In genomic region chr21:15751037-15751436, GRCh38 we compare ENCODE assay signal across 18 cellular contexts. TPM values are rescaled to one million over a fixed set of nuclear protein-coding genes. Genes with fewer than 3 reads are reported as not detected.
DNase-seq lines count a peak whose midpoint lies in the region; ATAC-seq, FAIRE-seq and TF ChIP-seq lines count a peak whose summit lies in the region.
"Had no signal": no experiment of that assay in that cellular context is flagged by ENCODE, and none has a peak within 500 bp of the region (broad histone marks: within the 10 kb centered on the region; RNA-seq: fewer than 3 reads in every experiment).

No MANE protein-coding gene starts in this region.

- no peaks in the 10 kb centered on the region for H3K27me3 ChIP-seq in cardiac muscle cell
- H3K27me3 ChIP-seq in H9 (ENCODE audit: insufficient read depth, low read length), result no peaks in the 10 kb centered on the region
- H3K27me3 ChIP-seq: BLaER1 treated with 17β-estradiol and CSF1 and Interleukin-3, amounts not matched to agents 10 nM and 100 nM had no signal

- ATAC-seq in HG03095 (IDR thresholded peaks at IDR 0.05; ENCODE audit: unreplicated experiment), result no peak
- ATAC-seq: Right ventricle myocardium inferior had no signal

- H3K23me2 ChIP-seq in H9 (ENCODE audit: insufficient read length, low read depth, low read length, poor library complexity, severe bottlenecking), result no peaks in the 10 kb centered on the region

- H3K9me3 ChIP-seq in cardiac muscle cell (ENCODE audit: low read depth) (no peaks in the 10 kb centered on the region), H9 (ENCODE audit: control insufficient read depth, low read depth, low read length) (no peaks in the 10 kb centered on the region)
- H3K9me3 ChIP-seq: HAP-1 had no signal

- H3K4me1 ChIP-seq in cardiac muscle cell (ENCODE audit: low read depth) (peaks cover 4% of the 10 kb centered on the region), H9 (ENCODE audit: insufficient read depth, low read length) (peaks cover 6% of the 10 kb centered on the region)

- no peak overlapping the region for H3K23ac ChIP-seq in H9 (ENCODE audit: insufficient read length, low read depth, low read length)

- H3K27ac ChIP-seq in cardiac muscle cell (peak overlapping the region; percentile 34), H9 (ENCODE audit: insufficient read length, low read depth, low read length) (no peak overlapping the region)
- H3K27ac ChIP-seq: BLaER1 treated with 17β-estradiol and CSF1 and Interleukin-3, amounts not matched to agents 10 nM and 100 nM had no signal

- intact Hi-C loops in cardiac septum (cut with DNase I), result no loop called here

- H2BK15ac ChIP-seq in H9 (ENCODE audit: low read depth, low read length), result no peak overlapping the region

- H2AK5ac ChIP-seq in H9 (ENCODE audit: insufficient read length, low read length), result no peak overlapping the region

- H3K4me3 Mint-ChIP-seq in H9 (no peak overlapping the region), immature natural killer cell (peak overlapping the region in 2 of 5 donors; percentile 3 to 24), type B pancreatic cell (no peak overlapping the region)

- no peak for TF ChIP-seq POLR2A in GM12892 (IDR thresholded peaks at IDR 0.05; ENCODE audit: low read depth, low read length)

- peaks cover 9% of the 10 kb centered on the region for H3K79me1 ChIP-seq in H9 (ENCODE audit: insufficient read depth, low read depth, low read length, poor library complexity, severe bottlenecking)

- H2BK20ac ChIP-seq in H9 (ENCODE audit: low read depth, low read length, poor library complexity, severe bottlenecking), result no peak overlapping the region

- no peaks in the 10 kb centered on the region for H3K36me3 ChIP-seq in cardiac muscle cell
- H3K36me3 ChIP-seq: HAP-1 had no signal

- H3K27ac Mint-ChIP-seq in H9, result peak overlapping the region; percentile 56 to 97 (median 60); a peak in 6 of 7 replicates
- H3K27ac Mint-ChIP-seq in immature natural killer cell, result peak overlapping the region in 4 of 6 donors; percentile 12 to 47 (median 34)
- H3K27ac Mint-ChIP-seq in type B pancreatic cell, result peak overlapping the region; percentile 35

- H3K4me1 Mint-ChIP-seq in H9 (peaks cover 61 to 67% of the 10 kb centered on the region in 2 experiments), immature natural killer cell (peaks cover 76 to 92% of the 10 kb centered on the region in 2 donors), type B pancreatic cell (ENCODE audit: unreplicated experiment) (peaks cover 26% of the 10 kb centered on the region)

- no peak overlapping the region for H3K56ac ChIP-seq in H9 (ENCODE audit: insufficient read length, low read depth, low read length)

- H3K9ac ChIP-seq in H9 (ENCODE audit: extremely low read depth, insufficient read length, low read length), result no peak overlapping the region
- H3K9ac ChIP-seq: BLaER1 treated with 17β-estradiol and CSF1 and Interleukin-3, amounts not matched to agents 10 nM and 100 nM had no signal

- no peaks in the 10 kb centered on the region for H3K27me3 Mint-ChIP-seq in H9 (ENCODE audit: low read depth)
- H3K27me3 Mint-ChIP-seq in immature natural killer cell (ENCODE audit: low read depth in 3 of 3), result peaks cover 0 to 4% (median 2%) of the 10 kb centered on the region in 3 donors
- no peaks in the 10 kb centered on the region for H3K27me3 Mint-ChIP-seq in type B pancreatic cell

- no peak for FAIRE-seq in GM12892 (lab: Jason Lieb, UNC)
- FAIRE-seq: HTR-8/SVneo, RCC 7860 had no signal

- H3K4me2 ChIP-seq in H9 (ENCODE audit: insufficient read depth, insufficient read length, low read length), result no peak overlapping the region

- DNase-seq in cardiac muscle cell (ENCODE audit: low read depth in 1 of 2, low spot score in 1 of 2) (no peak), cardiac septum (ENCODE audit: low spot score) (no peak), H9 (no peak), immature natural killer cell (no peak), type B pancreatic cell (ENCODE audit: extremely low spot score, unreplicated experiment) (no peak), GM12892 (ENCODE audit: insufficient read length) (no peak), NCI-H2227 (lab: John Stamatoyannopoulos, UW; ENCODE audit: unreplicated experiment) (no peak)
- DNase-seq: DMS79 treated with DMSO at 0.1 percent for 48 hours, IMR-90, NCI-H1417 treated with DMSO at 0.1 percent for 48 hours, NCI-H2029, NCI-H748 treated with DMSO at 0.1 percent for 48 hours had no signal

- no peak overlapping the region for H3K14ac ChIP-seq in H9 (ENCODE audit: insufficient read depth, low read length)

- H3T11ph ChIP-seq in H9 (ENCODE audit: low read length), result no peak overlapping the region

- no peak overlapping the region for H4K5ac ChIP-seq in H9 (ENCODE audit: insufficient read length, low read depth, low read length)

- H3K4me3 ChIP-seq in cardiac muscle cell, result no peak overlapping the region
- H3K4me3 ChIP-seq: BLaER1 treated with 17β-estradiol and CSF1 and Interleukin-3, amounts not matched to agents 10 nM and 100 nM; HAP-1 had no signal

- H4K8ac ChIP-seq in H9 (replicated peaks; ENCODE audit: insufficient read length, low read depth, low read length), result no peak overlapping the region

- TF ChIP-seq CTCF in cardiac muscle cell (IDR thresholded peaks at IDR 0.05; ENCODE audit: low read depth, low read length) (no peak), H9 (conservative IDR thresholded peaks at IDR 0.05) (no peak), type B pancreatic cell (conservative IDR thresholded peaks at IDR 0.05) (no peak)

- H3K36me3 Mint-ChIP-seq in H9 (ENCODE audit: insufficient read depth in 1 of 3, low read depth in 3 of 3), result peaks cover 3 to 8% (median 4%) of the 10 kb centered on the region in 3 experiments; a peak in 4 of 7 replicates
- no peaks in the 10 kb centered on the region for H3K36me3 Mint-ChIP-seq in immature natural killer cell
- H3K36me3 Mint-ChIP-seq in type B pancreatic cell, result peaks cover 40% of the 10 kb centered on the region

- H2AFZ ChIP-seq in H9 (ENCODE audit: low read length), result no peak overlapping the region

- H3K79me2 ChIP-seq in H9 (ENCODE audit: insufficient read depth, low read length), result peaks cover 37% of the 10 kb centered on the region

- H2BK5ac ChIP-seq in H9 (ENCODE audit: insufficient read length, low read length), result peak overlapping the region; percentile 53

- H4K91ac ChIP-seq in H9 (ENCODE audit: insufficient read length, low read depth, low read length), result no peak overlapping the region

- no peaks in the 10 kb centered on the region for H4K20me1 ChIP-seq in H9 (ENCODE audit: control insufficient read depth, insufficient read depth, insufficient read length)

- no peak overlapping the region for H2BK12ac ChIP-seq in H9 (ENCODE audit: insufficient read length, low read depth, low read length)

- WGBS in H9 (ENCODE audit: extremely low coverage, insufficient read length, low lambda C conversion rate), result no CpG with 5 or more reads among the region's 1 CpG

- peak overlapping the region; percentile 48 for H3K18ac ChIP-seq in H9 (ENCODE audit: insufficient read length, low read depth, low read length)

- H3K9me3 Mint-ChIP-seq in H9 (peaks cover 0 to 10% of the 10 kb centered on the region in 2 experiments; a peak in 2 of 5 replicates), immature natural killer cell (no peaks in the 10 kb centered on the region), type B pancreatic cell (peaks cover 16% of the 10 kb centered on the region)

- H3K4ac ChIP-seq in H9 (ENCODE audit: low read depth, low read length), result no peak overlapping the region

- no peak overlapping the region for H2BK120ac ChIP-seq in H9 (ENCODE audit: low read depth, low read length, poor library complexity, severe bottlenecking)

RNA-seq across cellular contexts. Expression of gene USP25, which starts 21.3 kb away (rescaled TPM):
- 24.6 and 39.0 TPM in 2 replicates for total RNA-seq in cardiac muscle cell
- 23.5 and 31.5 TPM in 2 replicates for polyA plus RNA-seq in cardiac muscle cell
- total RNA-seq in cardiac septum, result 45.7 TPM
- total RNA-seq in H9 (2021), result 35.1 and 36.3 TPM in 2 replicates
- polyA plus RNA-seq in immature natural killer cell, result 10 to 100 TPM in 1 of 3 donors, 1 to 10 TPM in 2; 9.6 to 12.1 (median 9.8) TPM
- 49.9 and 52.0 TPM in 2 replicates for total RNA-seq in type B pancreatic cell (ENCODE audit: low replicate concordance)
- polyA plus RNA-seq in GM12892 (2012; ENCODE audit: missing spikeins), result 20.2 TPM
